ENCODE assay signal across 26 cellular contexts in genomic region chr5:173798127-173798810, GRCh38.
"Had no signal": no experiment of that assay in that cellular context is flagged by ENCODE, and none has a peak within 500 bp of the region (broad histone marks: within the 10 kb centered on the region; RNA-seq: fewer than 3 reads in every experiment).

No MANE protein-coding gene starts in this region.

- H3K27me3 Mint-ChIP-seq: activated naive CD8-positive, alpha-beta T cell treated with anti-CD3 and anti-CD28 coated beads for 36 hours had no signal

- H3K9me3 Mint-ChIP-seq: activated naive CD4-positive, alpha-beta T cell treated with anti-CD3 and anti-CD28 coated beads for 36 hours; activated naive CD8-positive, alpha-beta T cell treated with anti-CD3 and anti-CD28 coated beads for 36 hours; activated T-cell treated with anti-CD3 and anti-CD28 coated beads, Interleukin-2, amount 50 U/mL, for 24 hours; activated T-helper 17 cell treated with anti-CD3 and anti-CD28 coated beads, Interleukin-2, amount 50 U/mL, for 72 hours; T-helper 2 cell treated with Interferon-gamma antibody and Interleukin-4, amounts not matched to agents 5 μg/mL and 100 μg/mL, for 36 hours had no signal

- H3K4me3 Mint-ChIP-seq: activated CD8-positive, alpha-beta T cell treated with anti-CD3 and anti-CD28 coated beads, Interleukin-2, amount 10 ng/mL, durations not matched to agents 7 days and 5 days; activated naive CD4-positive, alpha-beta T cell treated with anti-CD3 and anti-CD28 coated beads for 36 hours; activated naive CD8-positive, alpha-beta T cell treated with anti-CD3 and anti-CD28 coated beads for 36 hours; activated T-cell treated with anti-CD3 and anti-CD28 coated beads, Interleukin-2, amount 50 U/mL, for 24 hours; activated T-helper 17 cell treated with anti-CD3 and anti-CD28 coated beads, Interleukin-2, amount 50 U/mL, for 72 hours; T-helper 2 cell treated with Interferon-gamma antibody and Interleukin-4, amounts not matched to agents 5 μg/mL and 100 μg/mL, for 36 hours had no signal

- DNase-seq: activated CD4-positive, alpha-beta T cell treated with anti-CD3 and anti-CD28 coated beads for 48 hours; activated CD4-positive, alpha-beta T cell treated with anti-CD3 and anti-CD28 coated beads, Interleukin-2, amount 50 U/mL, for 4 hours; activated CD4-positive, CD25-positive, alpha-beta regulatory T cell treated with anti-CD3 and anti-CD28 coated beads, Interleukin-2, amount 50 U/mL, for 72 hours; activated CD8-positive, alpha-beta T cell treated with anti-CD3 and anti-CD28 coated beads, Interleukin-2, amount 10 ng/mL, durations not matched to agents 7 days and 5 days; activated gamma-delta T cell; activated naive CD4-positive, alpha-beta T cell treated with anti-CD3 and anti-CD28 coated beads for 36 hours; activated naive CD8-positive, alpha-beta T cell treated with anti-CD3 and anti-CD28 coated beads for 36 hours; activated T-cell treated with anti-CD3 and anti-CD28 coated beads, Interleukin-2, amount 50 U/mL, for 24 hours; brain microvascular endothelial cell; MM.1S; NCI-H1105; NCI-H1436; NCI-H1694 treated with DMSO at 0.1 percent for 48 hours; NCI-H2081; NCI-H510A treated with DMSO at 0.1 percent for 48 hours; NCI-H69; NK-92 treated with Interleukin-12 subunit alpha and Interleukin-12 subunit beta, amount 100 ng/mL, for 24 hours; OCI-M1; RPMI8226; T-helper 1 cell had no signal

- H3K27me3 ChIP-seq: brain microvascular endothelial cell, cardiac muscle cell had no signal

- H3K4me3 ChIP-seq: cardiac muscle cell, SK-N-MC had no signal

- H3K4me1 Mint-ChIP-seq: activated naive CD8-positive, alpha-beta T cell treated with anti-CD3 and anti-CD28 coated beads for 36 hours; activated T-helper 17 cell treated with anti-CD3 and anti-CD28 coated beads, Interleukin-2, amount 50 U/mL, for 72 hours had no signal

- ATAC-seq: activated CD8-positive, alpha-beta T cell treated with anti-CD3 and anti-CD28 coated beads, Interleukin-2, amount 10 ng/mL, durations not matched to agents 7 days and 5 days; activated T-helper 17 cell treated with anti-CD3 and anti-CD28 coated beads, Interleukin-2, amount 50 U/mL, for 72 hours; Panc1; Right ventricle myocardium inferior had no signal

- H3K27ac Mint-ChIP-seq: activated CD8-positive, alpha-beta T cell treated with anti-CD3 and anti-CD28 coated beads, Interleukin-2, amount 10 ng/mL, durations not matched to agents 7 days and 5 days; activated naive CD4-positive, alpha-beta T cell treated with anti-CD3 and anti-CD28 coated beads for 36 hours; activated naive CD8-positive, alpha-beta T cell treated with anti-CD3 and anti-CD28 coated beads for 36 hours; activated T-cell treated with anti-CD3 and anti-CD28 coated beads, Interleukin-2, amount 50 U/mL, for 24 hours; activated T-helper 17 cell treated with anti-CD3 and anti-CD28 coated beads, Interleukin-2, amount 50 U/mL, for 72 hours; T-helper 2 cell treated with Interferon-gamma antibody and Interleukin-4, amounts not matched to agents 5 μg/mL and 100 μg/mL, for 36 hours had no signal

- H3K36me3 Mint-ChIP-seq: activated naive CD8-positive, alpha-beta T cell treated with anti-CD3 and anti-CD28 coated beads for 36 hours had no signal

- H3K36me3 ChIP-seq: brain microvascular endothelial cell, cardiac muscle cell had no signal

- H3K27ac ChIP-seq: brain microvascular endothelial cell, cardiac muscle cell, SK-N-MC had no signal
